In genomic region chr12:109609256-109609821, GRCh38 we compare ENCODE assay signal across 19 cellular contexts.
"Had no signal": no experiment of that assay in that cellular context is flagged by ENCODE, and none has a peak within 500 bp of the region (broad histone marks: within the 10 kb centered on the region; RNA-seq: fewer than 3 reads in every experiment).

No MANE protein-coding gene starts in this region.

- DNase-seq: activated CD4-positive, alpha-beta T cell treated with anti-CD3 and anti-CD28 coated beads, Interleukin-2, amount 10 ng/mL, durations not matched to agents 24 days and 14 days; activated CD4-positive, CD25-positive, alpha-beta regulatory T cell; activated CD8-positive, alpha-beta T cell treated with anti-CD3 and anti-CD28 coated beads for 36 hours; activated naive CD4-positive, alpha-beta T cell; activated naive CD8-positive, alpha-beta T cell treated with anti-CD3 and anti-CD28 coated beads, Interleukin-2, amount 10 ng/mL, durations not matched to agents 7 days and 5 days; activated T-cell treated with anti-CD3 and anti-CD28 coated beads, Interleukin-2, amount 50 U/mL, for 1 hour; amygdala; effector memory CD8-positive, alpha-beta T cell; esophagus squamous epithelium; heart right ventricle; left ventricle myocardium inferior; stimulated activated CD4-positive, alpha-beta T cell treated with anti-CD3 and anti-CD28 coated beads, Interleukin-2, amount 100 ng/mL, for 24 hours; stimulated activated naive CD8-positive, alpha-beta T cell treated with anti-CD3 and anti-CD28 coated beads, Interleukin-15, Interleukin-2, amounts not matched to agents 100 U/mL and 50 U/mL, for 24 hours; tibial artery had no signal

- H3K9me3 ChIP-seq: esophagus squamous epithelium, heart right ventricle, left ventricle myocardium inferior, prostate gland, right atrium auricular region, tibial artery had no signal

- H3K36me3 ChIP-seq: cardiac muscle cell, esophagus squamous epithelium, heart right ventricle, left ventricle myocardium inferior, prostate gland, right atrium auricular region, tibial artery had no signal

- H3K4me3 ChIP-seq: cardiac muscle cell, esophagus squamous epithelium, heart right ventricle, left ventricle myocardium inferior, prostate gland, right atrium auricular region, tibial artery had no signal

- H3K27ac ChIP-seq: cardiac muscle cell, esophagus squamous epithelium, heart right ventricle, left ventricle myocardium inferior, prostate gland, right atrium auricular region, tibial artery had no signal

- H3K4me1 ChIP-seq: prostate gland had no signal

- FAIRE-seq: urothelium cell line had no signal

- ATAC-seq: activated CD8-positive, alpha-beta T cell treated with anti-CD3 and anti-CD28 coated beads for 36 hours; activated T-helper 17 cell treated with anti-CD3 and anti-CD28 coated beads, Interleukin-2, amount 50 U/mL, for 72 hours; effector memory CD8-positive, alpha-beta T cell; heart right ventricle; stimulated activated naive CD8-positive, alpha-beta T cell treated with anti-CD3 and anti-CD28 coated beads, Interleukin-15, Interleukin-2, amounts not matched to agents 100 U/mL and 50 U/mL, for 24 hours had no signal

- H3K27me3 ChIP-seq: cardiac muscle cell, right atrium auricular region had no signal
